In the genomic region with DNA sequence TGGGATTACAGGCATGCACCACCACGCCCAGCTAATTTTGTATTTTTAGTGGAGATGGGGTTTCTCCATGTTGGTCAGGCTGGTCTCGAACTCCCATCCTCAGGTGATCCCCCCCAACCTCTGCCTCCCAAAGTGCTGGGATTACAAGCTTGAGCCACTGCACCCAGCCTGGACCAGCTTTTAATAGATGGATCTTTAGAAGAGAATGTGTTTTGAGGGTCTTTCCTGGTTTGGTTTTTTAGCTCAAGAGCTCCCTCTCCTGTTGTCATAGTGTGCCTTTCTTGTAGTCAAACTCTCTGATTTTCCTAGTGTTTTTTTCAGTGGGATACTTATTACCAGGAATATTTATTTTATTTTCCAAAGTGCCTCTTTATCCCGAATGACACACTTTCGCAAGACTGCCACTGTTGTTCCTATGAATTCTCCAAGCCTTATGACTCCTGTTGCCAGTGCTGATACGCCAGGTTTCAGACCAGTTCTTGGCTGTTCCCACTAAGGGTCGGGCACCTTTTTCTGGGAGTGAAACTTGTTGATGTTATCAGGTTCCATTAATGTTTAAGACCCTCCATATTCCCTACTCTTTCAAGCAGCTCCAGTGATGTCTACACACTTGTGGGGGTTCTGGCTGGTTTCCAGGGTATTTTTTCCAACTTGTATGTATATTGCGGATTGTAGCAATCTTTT, we compare ENCODE assay signal across 8 cellular contexts. TPM values are rescaled to one million over a fixed set of nuclear protein-coding genes. Genes with fewer than 3 reads are reported as not detected.
A peak's percentile ranks its signal among the peaks of the same experiment; 100 is the strongest.
DNase-seq lines count a peak whose midpoint lies in the region; ATAC-seq and TF ChIP-seq lines count a peak whose summit lies in the region.

No MANE protein-coding gene starts in this region.

- H3K36me3 ChIP-seq in brain microvascular endothelial cell (replicated peaks) (no peaks in the 10 kb centered on the region), liver (ENCODE audit: control insufficient read depth in 4 of 4, insufficient read depth in 3 of 4, low read depth in 1 of 4, low read length in 3 of 4) (no peaks in the 10 kb centered on the region)

- H3K4me3 ChIP-seq in brain microvascular endothelial cell (ENCODE audit: low read depth, low read length) (no peak overlapping the region), liver (ENCODE audit: low read depth in 1 of 3, low read length in 3 of 3) (no peak overlapping the region)

- no peak for ATAC-seq in GM21717 (IDR thresholded peaks at IDR 0.05; ENCODE audit: unreplicated experiment)

- H3K36me3 Mint-ChIP-seq in immature natural killer cell: no peaks in the 10 kb centered on the region

- H3K27me3 ChIP-seq in brain microvascular endothelial cell (replicated peaks) (no peaks in the 10 kb centered on the region), liver (ENCODE audit: control insufficient read depth in 4 of 4, insufficient read depth in 4 of 4, low read length in 3 of 4) (no peaks in the 10 kb centered on the region)

- TF ChIP-seq RAD21 in liver (IDR thresholded peaks at IDR 0.05): peak; percentile 75 to 81

- H3K27ac Mint-ChIP-seq in immature natural killer cell: no peak overlapping the region

- in situ Hi-C loops in brain microvascular endothelial cell (cut with HindIII; ENCODE audit: low pct_ligation_motif_present, low sequenced_read_pairs): no loop called here

- no peaks in the 10 kb centered on the region for H3K9me3 Mint-ChIP-seq in immature natural killer cell

- no peaks in the 10 kb centered on the region for H3K9me3 ChIP-seq in liver (ENCODE audit: control insufficient read depth in 4 of 4, low read length in 3 of 4)

- peak; percentile 40 for DNase-seq in SIG-M5 treated with dmso at 0.1 percent for 504 hours (lab: John Stamatoyannopoulos, UW; ENCODE audit: unreplicated experiment)
- no peak for DNase-seq in SIG-M5 (lab: John Stamatoyannopoulos, UW)
- peak; percentile 61 for DNase-seq in NCI-H1694 treated with DMSO at 0.1 percent for 48 hours (lab: John Stamatoyannopoulos, UW)
- peak; percentile 53 for DNase-seq in brain microvascular endothelial cell
- no peak for DNase-seq in middle frontal gyrus (ENCODE audit: extremely low spot score, low spot score)
- no peak for DNase-seq in immature natural killer cell

- no peaks in the 10 kb centered on the region for H3K4me1 Mint-ChIP-seq in immature natural killer cell

- H3K4me1 ChIP-seq in liver (ENCODE audit: control insufficient read depth in 4 of 4, insufficient read depth in 4 of 4, low read length in 3 of 4): peaks cover 4 to 11% (median 5%) of the 10 kb centered on the region in 4 donors

- H3K9ac ChIP-seq in liver (ENCODE audit: low read depth in 1 of 2, low read length in 2 of 2): no peak overlapping the region

- peaks cover 0 to 3% (median 2%) of the 10 kb centered on the region in 3 donors for H3K27me3 Mint-ChIP-seq in immature natural killer cell (ENCODE audit: low read depth in 3 of 3)

- no peak overlapping the region for H3K4me3 Mint-ChIP-seq in immature natural killer cell

- peak; percentile 67 for TF ChIP-seq CTCF in brain microvascular endothelial cell (IDR thresholded peaks at IDR 0.05; ENCODE audit: low read depth, low read length, missing control alignments)
- peak; percentile 39 for TF ChIP-seq CTCF in liver (IDR thresholded peaks at IDR 0.05; ENCODE audit: low read depth, low read length, missing input control)

- H3K27ac ChIP-seq in brain microvascular endothelial cell (no peak overlapping the region), liver (ENCODE audit: low read depth in 1 of 2, low read length in 2 of 2) (no peak overlapping the region)

- WGBS in liver: 66% methylated on average over 7 of the region's 7 CpGs

TF ChIP-seq in liver, 16 proteins besides CTCF, POLR2A, EP300 and RAD21:
- TF ChIP-seq SP1 (IDR thresholded peaks at IDR 0.05): no peak
- TF ChIP-seq, protein P1, sequence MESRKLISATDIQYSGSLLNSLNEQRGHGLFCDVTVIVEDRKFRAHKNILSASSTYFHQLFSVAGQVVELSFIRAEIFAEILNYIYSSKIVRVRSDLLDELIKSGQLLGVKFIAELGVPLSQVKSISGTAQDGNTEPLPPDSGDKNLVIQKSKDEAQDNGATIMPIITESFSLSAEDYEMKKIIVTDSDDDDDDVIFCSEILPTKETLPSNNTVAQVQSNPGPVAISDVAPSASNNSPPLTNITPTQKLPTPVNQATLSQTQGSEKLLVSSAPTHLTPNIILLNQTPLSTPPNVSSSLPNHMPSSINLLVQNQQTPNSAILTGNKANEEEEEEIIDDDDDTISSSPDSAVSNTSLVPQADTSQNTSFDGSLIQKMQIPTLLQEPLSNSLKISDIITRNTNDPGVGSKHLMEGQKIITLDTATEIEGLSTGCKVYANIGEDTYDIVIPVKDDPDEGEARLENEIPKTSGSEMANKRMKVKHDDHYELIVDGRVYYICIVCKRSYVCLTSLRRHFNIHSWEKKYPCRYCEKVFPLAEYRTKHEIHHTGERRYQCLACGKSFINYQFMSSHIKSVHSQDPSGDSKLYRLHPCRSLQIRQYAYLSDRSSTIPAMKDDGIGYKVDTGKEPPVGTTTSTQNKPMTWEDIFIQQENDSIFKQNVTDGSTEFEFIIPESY (IDR thresholded peaks at IDR 0.05): no peak
- no peak for TF ChIP-seq RXRA (IDR thresholded peaks at IDR 0.05)
- TF ChIP-seq YY1 (IDR thresholded peaks at IDR 0.05): no peak

RNA-seq across cellular contexts. Expression of a gene that starts 31.5 kb away (rescaled TPM):
- 10 to 100 TPM; 13.0 to 17.5 TPM for total RNA-seq in liver
- 10 to 100 TPM in 1 of 2 donors, 1 to 10 TPM in 1; 8.1 to 14.0 TPM for polyA plus RNA-seq in liver
- polyA plus RNA-seq in immature natural killer cell: 10 to 100 TPM in 1 of 3 donors, 1 to 10 TPM in 2; 4.8 to 10.0 (median 7.0) TPM

Comparison
In these comparisons a context has a peak if more than half of its experiments do, and no peak if none do; other contexts are left out.
1. DNase-seq: peak in SIG-M5 treated with dmso at 0.1 percent for 504 hours (single experiment), NCI-H1694 treated with DMSO at 0.1 percent for 48 hours (single experiment) and brain microvascular endothelial cell (single experiment); none in SIG-M5 (single experiment), middle frontal gyrus (single experiment) and immature natural killer cell (0 of 3).